Comparison of ENCODE assay signal across 8 cellular contexts in genomic region chr9:130053109-130053503, GRCh38. TPM values are rescaled to one million over a fixed set of nuclear protein-coding genes. Genes with fewer than 3 reads are reported as not detected.
DNase-seq lines count a peak whose midpoint lies in the region; ATAC-seq and TF ChIP-seq lines count a peak whose summit lies in the region.

No MANE protein-coding gene starts in this region.

- peak overlapping the region; percentile 92 for H3K4me3 Mint-ChIP-seq in dendritic cell treated with granulocyte-macrophage colony-stimulating factor and Interleukin-4, amounts not matched to agents 40 ng/mL and 50 ng/mL, for 4 days
- H3K4me3 Mint-ChIP-seq in naive thymus-derived CD8-positive, alpha-beta T cell: peak overlapping the region; percentile 89 to 95 (median 92)

- ATAC-seq in naive thymus-derived CD8-positive, alpha-beta T cell: no peak
- no peak for ATAC-seq in GM18861 (IDR thresholded peaks at IDR 0.05; ENCODE audit: unreplicated experiment)
- ATAC-seq in GM21390 (IDR thresholded peaks at IDR 0.05; ENCODE audit: unreplicated experiment): no peak

- POLR2A ChIA-PET in naive thymus-derived CD8-positive, alpha-beta T cell (lab: Charles Lee): interaction anchor here (0.5 to 3.6 kb wide), 14 partner anchors 11 to 219 kb away, joined by 3 to 65 read pairs (median 4); partner anchors contain the start of genes C9orf78, FNBP1 and USP20

- H3K27ac Mint-ChIP-seq in dendritic cell treated with granulocyte-macrophage colony-stimulating factor and Interleukin-4, amounts not matched to agents 40 ng/mL and 50 ng/mL, for 4 days: peak overlapping the region; percentile 91
- peak overlapping the region; percentile 86 to 96 (median 94) for H3K27ac Mint-ChIP-seq in naive thymus-derived CD8-positive, alpha-beta T cell

- H3K27me3 Mint-ChIP-seq in dendritic cell treated with granulocyte-macrophage colony-stimulating factor and Interleukin-4, amounts not matched to agents 40 ng/mL and 50 ng/mL, for 4 days: no peaks in the 10 kb centered on the region
- H3K27me3 Mint-ChIP-seq in naive thymus-derived CD8-positive, alpha-beta T cell: no peaks in the 10 kb centered on the region

- no peaks in the 10 kb centered on the region for H3K9me3 Mint-ChIP-seq in dendritic cell treated with granulocyte-macrophage colony-stimulating factor and Interleukin-4, amounts not matched to agents 40 ng/mL and 50 ng/mL, for 4 days
- no peaks in the 10 kb centered on the region for H3K9me3 Mint-ChIP-seq in naive thymus-derived CD8-positive, alpha-beta T cell

- peaks cover 26% of the 10 kb centered on the region for H3K4me1 Mint-ChIP-seq in dendritic cell treated with granulocyte-macrophage colony-stimulating factor and Interleukin-4, amounts not matched to agents 40 ng/mL and 50 ng/mL, for 4 days (ENCODE audit: low read depth)
- H3K4me1 Mint-ChIP-seq in naive thymus-derived CD8-positive, alpha-beta T cell: peaks cover 5 to 50% (median 31%) of the 10 kb centered on the region in 4 donors

- DNase-seq in AG10803 (ENCODE audit: low read depth): no peak
- no peak for DNase-seq in LNCaP clone FGC (ENCODE audit: low read depth)
- DNase-seq in naive thymus-derived CD8-positive, alpha-beta T cell: no peak
- DNase-seq in retina: no peak
- DNase-seq in AML-193 (lab: John Stamatoyannopoulos, UW): no peak

- intact Hi-C loops in dendritic cell treated with granulocyte-macrophage colony-stimulating factor and Interleukin-4, amounts not matched to agents 40 ng/mL and 50 ng/mL, for 4 days (cut with micrococcal nuclease): loop anchor here (5.0 to 10.0 kb wide), 2 partner anchors 108 to 166 kb away; no protein-coding TSS in a partner anchor

- H3K36me3 Mint-ChIP-seq in dendritic cell treated with granulocyte-macrophage colony-stimulating factor and Interleukin-4, amounts not matched to agents 40 ng/mL and 50 ng/mL, for 4 days (ENCODE audit: low read depth): peaks cover 11% of the 10 kb centered on the region
- peaks cover 0 to 2% (median 0%) of the 10 kb centered on the region in 3 donors for H3K36me3 Mint-ChIP-seq in naive thymus-derived CD8-positive, alpha-beta T cell

- no peak for TF ChIP-seq CTCF in AG10803 (conservative IDR thresholded peaks at IDR 0.05; ENCODE audit: low read length)
- TF ChIP-seq CTCF in LNCaP clone FGC (IDR thresholded peaks at IDR 0.05; ENCODE audit: control insufficient read depth, extremely low read depth, insufficient read depth): no peak

- H3K4me3 ChIP-seq in AG10803 (ENCODE audit: low read length): peak overlapping the region; percentile 86
- H3K4me3 ChIP-seq in LNCaP clone FGC (ENCODE audit: low read depth, low read length): peak overlapping the region; percentile 92

RNA-seq across cellular contexts. Expression of gene GPR107, which starts 0.6 kb away (rescaled TPM):
- 10 to 100 TPM; 21.9 to 25.3 TPM for total RNA-seq in naive thymus-derived CD8-positive, alpha-beta T cell
- polyA plus RNA-seq in naive thymus-derived CD8-positive, alpha-beta T cell: 1 to 10 TPM; 1.4 to 3.2 (median 2.2) TPM

RNA-seq across cellular contexts. Expression of gene FNBP1, which starts 10.1 kb away (rescaled TPM):
- 100 to 1,000 TPM; 156 to 164 TPM for total RNA-seq in naive thymus-derived CD8-positive, alpha-beta T cell
- 100 to 1,000 TPM; 130 to 143 (median 136) TPM for polyA plus RNA-seq in naive thymus-derived CD8-positive, alpha-beta T cell
